In genomic region chr3:33219175-33219487, GRCh38 we compare ENCODE assay signal across 13 cellular contexts. TPM values are rescaled to one million over a fixed set of nuclear protein-coding genes. Genes with fewer than 3 reads are reported as not detected.
A peak's percentile ranks its signal among the peaks of the same experiment; 100 is the strongest.
DNase-seq lines count a peak whose midpoint lies in the region; ATAC-seq and TF ChIP-seq lines count a peak whose summit lies in the region.
"Had no signal": no experiment of that assay in that cellular context is flagged by ENCODE, and none has a peak within 500 bp of the region (broad histone marks: within the 10 kb centered on the region; RNA-seq: fewer than 3 reads in every experiment).

No MANE protein-coding gene starts in this region.

- H3K4me1 Mint-ChIP-seq in neural progenitor cell = peaks cover 9% of the 10 kb centered on the region
- H3K4me1 Mint-ChIP-seq: activated T-helper 17 cell treated with anti-CD3 and anti-CD28 coated beads, Interleukin-2, amount 50 U/mL, for 72 hours had no signal

- WGBS in heart right ventricle, 2 donors = 9 to 10% methylated on average over 15 of the region's 15 CpGs
- 15% methylated on average over 15 of the region's 15 CpGs for WGBS in esophagus muscularis mucosa
- WGBS in aorta, 2 donors = 10 to 14% methylated on average over 15 of the region's 15 CpGs
- WGBS in transverse colon (ENCODE audit: low coverage in 1 of 2), 2 donors = 17 to 40% methylated on average over 6 to 15 of the region's 15 CpGs

- H3K27me3 ChIP-seq in heart right ventricle (peaks cover 0 to 48% (median 24%) of the 10 kb centered on the region in 7 donors), esophagus muscularis mucosa (peaks cover 0 to 35% (median 6%) of the 10 kb centered on the region in 4 donors), neural progenitor cell (peaks cover 73% of the 10 kb centered on the region), aorta (ENCODE audit: control insufficient read depth in 1 of 2, insufficient read depth in 2 of 2, low read length in 1 of 2) (no peaks in the 10 kb centered on the region), transverse colon (peaks cover 65% of the 10 kb centered on the region)

- H3K4me1 ChIP-seq in heart right ventricle (peaks cover 0 to 14% (median 10%) of the 10 kb centered on the region in 9 donors), esophagus muscularis mucosa (peaks cover 10 to 18% (median 14%) of the 10 kb centered on the region in 4 donors), neural progenitor cell (peaks cover 8% of the 10 kb centered on the region), aorta (ENCODE audit: control insufficient read depth in 1 of 2, insufficient read depth in 2 of 2, low read length in 2 of 2) (no peaks in the 10 kb centered on the region), transverse colon (peaks cover 4 to 12% (median 7%) of the 10 kb centered on the region in 4 donors)

- TF ChIP-seq EP300 in esophagus muscularis mucosa (IDR thresholded peaks at IDR 0.05) (no peak), transverse colon (IDR thresholded peaks at IDR 0.05; ENCODE audit: low read depth) (no peak)

- H3K79me2 ChIP-seq in neural progenitor cell (ENCODE audit: low read depth) = no peaks in the 10 kb centered on the region

- H3K9me3 Mint-ChIP-seq in neural progenitor cell = peaks cover 5% of the 10 kb centered on the region
- H3K9me3 Mint-ChIP-seq: activated T-helper 17 cell treated with anti-CD3 and anti-CD28 coated beads, Interleukin-2, amount 50 U/mL, for 72 hours; dendritic cell treated with granulocyte-macrophage colony-stimulating factor and Interleukin-4, amounts not matched to agents 40 ng/mL and 50 ng/mL, for 4 days had no signal

- TF ChIP-seq POLR2A in esophagus muscularis mucosa (IDR thresholded peaks at IDR 0.05; ENCODE audit: low read depth) (no peak), transverse colon (IDR thresholded peaks at IDR 0.05) (no peak)

- DNase-seq in heart right ventricle (no peak), left ventricle myocardium superior (no peak), esophagus muscularis mucosa (ENCODE audit: extremely low spot score) (no peak), neural progenitor cell (ENCODE audit: low spot score) (no peak), aorta (no peak), GDM1 (lab: John Stamatoyannopoulos, UW) (no peak), COLO668 (lab: John Stamatoyannopoulos, UW; ENCODE audit: unreplicated experiment) (no peak), transverse colon (no peak)
- DNase-seq: stimulated activated CD4-positive, alpha-beta T cell treated with anti-CD3 and anti-CD28 coated beads, Interleukin-12 subunit alpha, Interleukin-12 subunit beta, amount 100 ng/mL, for 4 hours; stimulated activated naive CD4-positive, alpha-beta T cell treated with Interleukin-2 at 50 U/mL for 16 hours had no signal

- peak overlapping the region in 2 of 10 donors; percentile 3 to 39 for H3K27ac ChIP-seq in heart right ventricle
- H3K27ac ChIP-seq in esophagus muscularis mucosa (replicated peaks in 1 of 4) = no peak overlapping the region
- no peak overlapping the region for H3K27ac ChIP-seq in neural progenitor cell
- peak overlapping the region; percentile 58 to 77 for H3K27ac ChIP-seq in aorta (ENCODE audit: low read depth in 1 of 2, low read length in 2 of 2)
- H3K27ac ChIP-seq in transverse colon = no peak overlapping the region
- H3K27ac ChIP-seq: HL-60 had no signal

- no peak overlapping the region for H3K27ac Mint-ChIP-seq in neural progenitor cell
- H3K27ac Mint-ChIP-seq: activated T-helper 17 cell treated with anti-CD3 and anti-CD28 coated beads, Interleukin-2, amount 50 U/mL, for 72 hours; dendritic cell treated with granulocyte-macrophage colony-stimulating factor and Interleukin-4, amounts not matched to agents 40 ng/mL and 50 ng/mL, for 4 days had no signal

- H3K9me3 ChIP-seq in heart right ventricle (peaks cover 0 to 7% (median 0%) of the 10 kb centered on the region in 11 donors), esophagus muscularis mucosa (no peaks in the 10 kb centered on the region), neural progenitor cell (ENCODE audit: low read depth) (no peaks in the 10 kb centered on the region), aorta (ENCODE audit: control insufficient read depth, low read length) (no peaks in the 10 kb centered on the region), transverse colon (no peaks in the 10 kb centered on the region)

- no peaks in the 10 kb centered on the region for H4K20me1 ChIP-seq in neural progenitor cell (ENCODE audit: low read depth)

- ATAC-seq in heart right ventricle (peak in 2 of 8 donors; percentile 18 to 22), left ventricle myocardium superior (no peak), aorta (ENCODE audit: low FRiP score) (peak; percentile 52)
- ATAC-seq: activated T-helper 17 cell treated with anti-CD3 and anti-CD28 coated beads, Interleukin-2, amount 50 U/mL, for 72 hours had no signal

- no peak overlapping the region for H3K9ac ChIP-seq in neural progenitor cell

- H2AFZ ChIP-seq in neural progenitor cell (replicated peaks) = peak overlapping the region; percentile 98

- H3K4me3 ChIP-seq in heart right ventricle (peak overlapping the region in 9 of 10 donors; percentile 38 to 59 (median 50)), esophagus muscularis mucosa (peak overlapping the region; percentile 44 to 57 (median 48)), neural progenitor cell (peak overlapping the region; percentile 64), aorta (ENCODE audit: low read length in 2 of 2) (peak overlapping the region; percentile 93 to 94), transverse colon (peak overlapping the region in 2 of 4 donors; percentile 26 to 47)

- peaks cover 7% of the 10 kb centered on the region for H3F3A ChIP-seq in neural progenitor cell (ENCODE audit: low read depth)

- no peak for TF ChIP-seq CTCF in heart right ventricle (IDR thresholded peaks at IDR 0.05)
- TF ChIP-seq CTCF in esophagus muscularis mucosa (IDR thresholded peaks at IDR 0.05) = no peak
- no peak for TF ChIP-seq CTCF in neural progenitor cell (IDR thresholded peaks at IDR 0.05)
- TF ChIP-seq CTCF in transverse colon (IDR thresholded peaks at IDR 0.05) = no peak

- H3K36me3 Mint-ChIP-seq in neural progenitor cell = no peaks in the 10 kb centered on the region

- in situ Hi-C loops in transverse colon (cut with MboI; ENCODE audit: low pct_ligation_motif_present in 1 of 4, low pct_unique_long_range_greater_than_20kb in 1 of 4, low sequenced_read_pairs in 3 of 4) = no loop called here

- intact Hi-C loops in heart right ventricle (cut with DNase I) (no loop called here), left ventricle myocardium superior (cut with micrococcal nuclease) (no loop called here), esophagus muscularis mucosa (cut with DNase I) (no loop called here), aorta (cut with DNase I) (loop anchor here (5.0 to 10.0 kb wide), 3 partner anchors 72 to 156 kb away; no protein-coding TSS in a partner anchor), transverse colon (cut with DNase I; ENCODE audit: low total_unique reads) (no loop called here)

- no peaks in the 10 kb centered on the region for H3K36me3 ChIP-seq in heart right ventricle
- no peaks in the 10 kb centered on the region for H3K36me3 ChIP-seq in esophagus muscularis mucosa
- H3K36me3 ChIP-seq in neural progenitor cell = no peaks in the 10 kb centered on the region
- H3K36me3 ChIP-seq in aorta (ENCODE audit: control insufficient read depth in 1 of 2, insufficient read depth in 2 of 2, low read length in 1 of 2) = no peaks in the 10 kb centered on the region
- no peaks in the 10 kb centered on the region for H3K36me3 ChIP-seq in transverse colon

- peak overlapping the region; percentile 84 for H3K4me3 Mint-ChIP-seq in neural progenitor cell
- H3K4me3 Mint-ChIP-seq: activated T-helper 17 cell treated with anti-CD3 and anti-CD28 coated beads, Interleukin-2, amount 50 U/mL, for 72 hours; dendritic cell treated with granulocyte-macrophage colony-stimulating factor and Interleukin-4, amounts not matched to agents 40 ng/mL and 50 ng/mL, for 4 days had no signal

- H3K4me2 ChIP-seq in neural progenitor cell = peak overlapping the region; percentile 96

- H3K27me3 Mint-ChIP-seq in neural progenitor cell (ENCODE audit: insufficient read depth, low read depth) = peaks cover 42% of the 10 kb centered on the region

RNA-seq across cellular contexts. Expression of gene SUSD5, which starts 0.5 kb away (rescaled TPM):
- total RNA-seq in heart right ventricle (10 to 100 TPM in 1 of 10 donors, 1 to 10 TPM in 4, under 1 TPM in 5; 0.28 to 12.9 (median 1.0) TPM), left ventricle myocardium superior (1.4 TPM), esophagus muscularis mucosa (1 to 10 TPM in 3 of 4 donors, under 1 TPM in 1; 0.42 to 2.3 (median 1.3) TPM), neural progenitor cell (ENCODE audit: low replicate concordance) (3.1 and 3.7 TPM in 2 replicates), aorta (100 to 1,000 TPM; 132 to 230 TPM), transverse colon (under 1 TPM in 2 of 4 donors, not detected in 2; 0.32 to 0.55 TPM)
- polyA plus RNA-seq in heart right ventricle (1 to 10 TPM in 1 of 2 donors, under 1 TPM in 1; 0.88 to 1.0 TPM), aorta (100 to 1,000 TPM in 1 of 2 donors, 10 to 100 TPM in 1; 46.3 to 148 TPM)
- total RNA-seq: activated T-helper 17 cell treated with anti-CD3 and anti-CD28 coated beads, Interleukin-2, amount 50 U/mL, for 72 hours had no signal

RNA-seq across cellular contexts. Expression of gene FBXL2, which starts 58.1 kb away (rescaled TPM):
- total RNA-seq in heart right ventricle (1 to 10 TPM in 9 of 10 donors, under 1 TPM in 1; 0.87 to 3.6 (median 2.2) TPM), left ventricle myocardium superior (2.1 TPM), esophagus muscularis mucosa (10 to 100 TPM in 1 of 4 donors, 1 to 10 TPM in 3; 5.4 to 10.9 (median 6.9) TPM), neural progenitor cell (ENCODE audit: low replicate concordance) (13.8 and 18.2 TPM in 2 replicates), aorta (10 to 100 TPM; 21.9 to 23.8 TPM), transverse colon (1 to 10 TPM; 1.6 to 3.0 (median 2.6) TPM)
- polyA plus RNA-seq in heart right ventricle (1 to 10 TPM; 1.6 to 1.7 TPM), aorta (1 to 10 TPM; 8.0 to 9.6 TPM)

Comparison
In these comparisons a context has a peak if more than half of its experiments do, and no peak if none do; other contexts are left out.
1. H3K27ac ChIP-seq: peak in aorta (2 of 2); none in esophagus muscularis mucosa (0 of 4), neural progenitor cell (single experiment) and transverse colon (0 of 4).
2. RNA of gene SUSD5, which starts 0.5 kb away (total RNA-seq): 132 to 230 TPM in aorta; 3.1 to 3.7 TPM in neural progenitor cell, 0.42 to 2.3 TPM in esophagus muscularis mucosa, 1.4 TPM in left ventricle myocardium superior (single experiment), 0.28 to 12.9 TPM in heart right ventricle and 0.32 to 0.55 TPM in transverse colon; every median in the first group is over 4 times any median in the second.
3. intact Hi-C loops: an anchor here in aorta (5.0 to 10.0 kb wide); none called in heart right ventricle, left ventricle myocardium superior, esophagus muscularis mucosa and transverse colon.